Comparison of ENCODE assay signal across 37 cellular contexts in genomic region chr3:145368748-145369147, GRCh38.
"Had no signal": no experiment of that assay in that cellular context is flagged by ENCODE, and none has a peak within 500 bp of the region (broad histone marks: within the 10 kb centered on the region; RNA-seq: fewer than 3 reads in every experiment).

No MANE protein-coding gene starts in this region.

- H3K36me3 Mint-ChIP-seq: activated naive CD4-positive, alpha-beta T cell treated with anti-CD3 and anti-CD28 coated beads, Interleukin-2, amount 10 ng/mL, durations not matched to agents 7 days and 5 days; activated naive CD4-positive, alpha-beta T cell treated with anti-CD3 and anti-CD28 coated beads, Interleukin-2, amount 50 U/mL, for 24 hours; activated naive CD4-positive, alpha-beta T cell treated with anti-CD3 and anti-CD28 coated beads, Interleukin-2, amount 50 U/mL, for 72 hours; activated naive CD8-positive, alpha-beta T cell; activated naive CD8-positive, alpha-beta T cell treated with anti-CD3 and anti-CD28 coated beads for 36 hours; activated naive CD8-positive, alpha-beta T cell treated with anti-CD3 and anti-CD28 coated beads, Interleukin-2, amount 10 ng/mL, durations not matched to agents 7 days and 5 days; brain had no signal

- H3K4me3 ChIP-seq: adrenal gland, ascending aorta, body of pancreas, breast epithelium, cardiac muscle cell had no signal

- H3K9me3 ChIP-seq: adrenal gland, ascending aorta, body of pancreas had no signal

- H3K27me3 ChIP-seq: adrenal gland, ascending aorta, body of pancreas, brain microvascular endothelial cell, breast epithelium, cardiac muscle cell had no signal

- H3K4me1 ChIP-seq: adrenal gland, ascending aorta, body of pancreas, breast epithelium had no signal

- H3K27ac ChIP-seq: adrenal gland, ascending aorta, body of pancreas, brain microvascular endothelial cell, breast epithelium, cardiac muscle cell had no signal

- H3K27ac Mint-ChIP-seq: activated naive CD4-positive, alpha-beta T cell treated with anti-CD3 and anti-CD28 coated beads for 36 hours; activated naive CD4-positive, alpha-beta T cell treated with anti-CD3 and anti-CD28 coated beads, Interleukin-2, amount 10 ng/mL, durations not matched to agents 7 days and 5 days; activated naive CD4-positive, alpha-beta T cell treated with anti-CD3 and anti-CD28 coated beads, Interleukin-2, amount 50 U/mL, for 24 hours; activated naive CD4-positive, alpha-beta T cell treated with anti-CD3 and anti-CD28 coated beads, Interleukin-2, amount 50 U/mL, for 72 hours; activated naive CD8-positive, alpha-beta T cell; activated naive CD8-positive, alpha-beta T cell treated with anti-CD3 and anti-CD28 coated beads for 36 hours; activated naive CD8-positive, alpha-beta T cell treated with anti-CD3 and anti-CD28 coated beads, Interleukin-2, amount 10 ng/mL, durations not matched to agents 7 days and 5 days; activated naive CD8-positive, alpha-beta T cell treated with anti-CD3 and anti-CD28 coated beads, Interleukin-2, amount 50 U/mL, for 24 hours; activated T-cell treated with anti-CD3 and anti-CD28 coated beads, Interleukin-2, amount 50 U/mL, for 24 hours; activated T-cell treated with anti-CD3 and anti-CD28 coated beads, Interleukin-2, amount 50 U/mL, for 72 hours; activated T-helper 1 cell treated with anti-CD3 and anti-CD28 coated beads, Interleukin-12 subunit alpha, Interleukin-12 subunit beta, Interleukin-2, Interleukin-4 antibody, amounts not matched to agents 30 ng/mL and 10 ng/mL and 1 ng/mL, durations not matched to agents 14 hours and 24 hours and 36 hours; activated T-helper 2 cell treated with anti-CD3 and anti-CD28 coated beads, Interferon-gamma antibody, Interleukin-2, Interleukin-4, amounts not matched to agents 10 μg/mL and 5 μg/mL and 100 μg/mL, durations not matched to agents 14 hours and 24 hours and 36 hours; brain had no signal

- DNase-seq: activated effector memory CD4-positive, alpha-beta T cell treated with anti-CD3 and anti-CD28 coated beads, Interleukin-2, amount 50 U/mL, for 16 hours; activated effector memory CD4-positive, alpha-beta T cell treated with Interleukin-2 at 50 U/mL for 16 hours; activated gamma-delta T cell; activated gamma-delta T cell treated with Interleukin-2 at 50 U/mL for 16 hours; activated naive CD4-positive, alpha-beta T cell; activated naive CD4-positive, alpha-beta T cell treated with anti-CD3 and anti-CD28 coated beads for 36 hours; activated naive CD4-positive, alpha-beta T cell treated with anti-CD3 and anti-CD28 coated beads, Interleukin-2, amount 10 ng/mL, durations not matched to agents 7 days and 5 days; activated naive CD4-positive, alpha-beta T cell treated with anti-CD3 and anti-CD28 coated beads, Interleukin-2, amount 50 U/mL, for 16 hours; activated naive CD4-positive, alpha-beta T cell treated with Interleukin-2 at 50 U/mL for 16 hours; activated naive CD8-positive, alpha-beta T cell treated with anti-CD3 and anti-CD28 coated beads for 36 hours; activated naive CD8-positive, alpha-beta T cell treated with anti-CD3 and anti-CD28 coated beads, Interleukin-2, amount 10 ng/mL, durations not matched to agents 7 days and 5 days; activated naive CD8-positive, alpha-beta T cell treated with anti-CD3 and anti-CD28 coated beads, Interleukin-2, amount 50 U/mL, for 24 hours; activated T-cell treated with anti-CD3 and anti-CD28 coated beads, Interleukin-2, amount 50 U/mL, for 1 hour; activated T-cell treated with anti-CD3 and anti-CD28 coated beads, Interleukin-2, amount 50 U/mL, for 24 hours; activated T-cell treated with anti-CD3 and anti-CD28 coated beads, Interleukin-2, amount 50 U/mL, for 4 hours; activated T-cell treated with anti-CD3 and anti-CD28 coated beads, Interleukin-2, amount 50 U/mL, for 48 hours; activated T-cell treated with anti-CD3 and anti-CD28 coated beads, Interleukin-2, amount 50 U/mL, for 72 hours; adrenal gland; amniotic stem cell; amygdala; anterior cingulate cortex; aorta; body of pancreas; brain microvascular endothelial cell; caudate nucleus; central memory CD4-positive, alpha-beta T cell; cerebellar nuclear complex had no signal

- H3K36me3 ChIP-seq: adrenal gland, ascending aorta, brain microvascular endothelial cell, breast epithelium, cardiac muscle cell had no signal

- H3K27me3 Mint-ChIP-seq: activated naive CD4-positive, alpha-beta T cell treated with anti-CD3 and anti-CD28 coated beads, Interleukin-2, amount 10 ng/mL, durations not matched to agents 7 days and 5 days; activated naive CD4-positive, alpha-beta T cell treated with anti-CD3 and anti-CD28 coated beads, Interleukin-2, amount 50 U/mL, for 24 hours; activated naive CD8-positive, alpha-beta T cell; activated naive CD8-positive, alpha-beta T cell treated with anti-CD3 and anti-CD28 coated beads for 36 hours; activated naive CD8-positive, alpha-beta T cell treated with anti-CD3 and anti-CD28 coated beads, Interleukin-2, amount 10 ng/mL, durations not matched to agents 7 days and 5 days; activated naive CD8-positive, alpha-beta T cell treated with anti-CD3 and anti-CD28 coated beads, Interleukin-2, amount 50 U/mL, for 24 hours; activated T-cell treated with anti-CD3 and anti-CD28 coated beads, Interleukin-2, amount 50 U/mL, for 24 hours; brain; central memory CD8-positive, alpha-beta T cell had no signal

- ATAC-seq: activated naive CD4-positive, alpha-beta T cell treated with anti-CD3 and anti-CD28 coated beads, Interleukin-2, amount 50 U/mL, for 72 hours; activated naive CD8-positive, alpha-beta T cell treated with anti-CD3 and anti-CD28 coated beads, Interleukin-2, amount 50 U/mL, for 24 hours; activated T-cell treated with anti-CD3 and anti-CD28 coated beads, Interleukin-2, amount 50 U/mL, for 4 hours; activated T-cell treated with anti-CD3 and anti-CD28 coated beads, Interleukin-2, amount 50 U/mL, for 72 hours; body of pancreas had no signal

- H3K9me3 Mint-ChIP-seq: activated naive CD4-positive, alpha-beta T cell treated with anti-CD3 and anti-CD28 coated beads, Interleukin-2, amount 50 U/mL, for 24 hours; activated naive CD8-positive, alpha-beta T cell treated with anti-CD3 and anti-CD28 coated beads for 36 hours; activated naive CD8-positive, alpha-beta T cell treated with anti-CD3 and anti-CD28 coated beads, Interleukin-2, amount 50 U/mL, for 24 hours; activated T-helper 1 cell treated with anti-CD3 and anti-CD28 coated beads, Interleukin-12 subunit alpha, Interleukin-12 subunit beta, Interleukin-2, Interleukin-4 antibody, amounts not matched to agents 30 ng/mL and 10 ng/mL and 1 ng/mL, durations not matched to agents 14 hours and 24 hours and 36 hours had no signal

- H3K4me1 Mint-ChIP-seq: activated naive CD4-positive, alpha-beta T cell treated with anti-CD3 and anti-CD28 coated beads, Interleukin-2, amount 10 ng/mL, durations not matched to agents 7 days and 5 days; activated naive CD4-positive, alpha-beta T cell treated with anti-CD3 and anti-CD28 coated beads, Interleukin-2, amount 50 U/mL, for 24 hours; activated naive CD8-positive, alpha-beta T cell treated with anti-CD3 and anti-CD28 coated beads for 36 hours; activated naive CD8-positive, alpha-beta T cell treated with anti-CD3 and anti-CD28 coated beads, Interleukin-2, amount 10 ng/mL, durations not matched to agents 7 days and 5 days; activated naive CD8-positive, alpha-beta T cell treated with anti-CD3 and anti-CD28 coated beads, Interleukin-2, amount 50 U/mL, for 24 hours; brain; central memory CD8-positive, alpha-beta T cell had no signal

- H3K4me3 Mint-ChIP-seq: activated naive CD4-positive, alpha-beta T cell treated with anti-CD3 and anti-CD28 coated beads for 36 hours; activated naive CD4-positive, alpha-beta T cell treated with anti-CD3 and anti-CD28 coated beads, Interleukin-2, amount 10 ng/mL, durations not matched to agents 7 days and 5 days; activated naive CD4-positive, alpha-beta T cell treated with anti-CD3 and anti-CD28 coated beads, Interleukin-2, amount 50 U/mL, for 24 hours; activated naive CD8-positive, alpha-beta T cell; activated naive CD8-positive, alpha-beta T cell treated with anti-CD3 and anti-CD28 coated beads for 36 hours; activated naive CD8-positive, alpha-beta T cell treated with anti-CD3 and anti-CD28 coated beads, Interleukin-2, amount 10 ng/mL, durations not matched to agents 7 days and 5 days; activated naive CD8-positive, alpha-beta T cell treated with anti-CD3 and anti-CD28 coated beads, Interleukin-2, amount 50 U/mL, for 24 hours; activated T-cell treated with anti-CD3 and anti-CD28 coated beads, Interleukin-2, amount 50 U/mL, for 24 hours; activated T-cell treated with anti-CD3 and anti-CD28 coated beads, Interleukin-2, amount 50 U/mL, for 4 hours; activated T-cell treated with anti-CD3 and anti-CD28 coated beads, Interleukin-2, amount 50 U/mL, for 72 hours; activated T-helper 1 cell treated with anti-CD3 and anti-CD28 coated beads, Interleukin-12 subunit alpha, Interleukin-12 subunit beta, Interleukin-2, Interleukin-4 antibody, amounts not matched to agents 30 ng/mL and 10 ng/mL and 1 ng/mL, durations not matched to agents 14 hours and 24 hours and 36 hours; brain; central memory CD8-positive, alpha-beta T cell had no signal
